In genomic region chr10:35635576-35635975, GRCh38 we compare ENCODE assay signal across 9 cellular contexts. TPM values are rescaled to one million over a fixed set of nuclear protein-coding genes. Genes with fewer than 3 reads are reported as not detected.
DNase-seq lines count a peak whose midpoint lies in the region; ATAC-seq, FAIRE-seq and TF ChIP-seq lines count a peak whose summit lies in the region.
"Had no signal": no experiment of that assay in that cellular context is flagged by ENCODE, and none has a peak within 500 bp of the region (broad histone marks: within the 10 kb centered on the region; RNA-seq: fewer than 3 reads in every experiment).

No MANE protein-coding gene starts in this region.

- H2AFZ ChIP-seq in Loucy (ENCODE audit: low read length) (no peak overlapping the region), SK-N-SH (ENCODE audit: low read depth) (no peak overlapping the region), HepG2 (ENCODE audit: low read length) (no peak overlapping the region)

- H3K9me3 Mint-ChIP-seq in chondrocyte (ENCODE audit: low read depth): no peaks in the 10 kb centered on the region
- H3K9me3 Mint-ChIP-seq: dendritic cell treated with granulocyte-macrophage colony-stimulating factor and Interleukin-4, amounts not matched to agents 40 ng/mL and 50 ng/mL, for 4 days had no signal

- no peaks in the 10 kb centered on the region for H3K27me3 Mint-ChIP-seq in chondrocyte (ENCODE audit: low read depth)

- no peak overlapping the region for H3K4me2 ChIP-seq in Loucy (ENCODE audit: low read depth, low read length, poor library complexity, severe bottlenecking)
- no peak overlapping the region for H3K4me2 ChIP-seq in SK-N-SH
- no peak overlapping the region for H3K4me2 ChIP-seq in HepG2 (ENCODE audit: low read depth, low read length)

- WGBS in SK-N-SH (ENCODE audit: low lambda C conversion rate): 16% methylated on average over 6 of the region's 6 CpGs
- WGBS in HepG2 (ENCODE audit: low lambda C conversion rate): 2% methylated on average over 6 of the region's 6 CpGs
- 10 to 12% methylated on average over 6 of the region's 6 CpGs for WGBS in testis, 2 donors

- FAIRE-seq in HepG2 (lab: Jason Lieb, UNC): peak; percentile 87

- ATAC-seq in GM21825 (IDR thresholded peaks at IDR 0.05; ENCODE audit: unreplicated experiment) (peak; percentile 55), HepG2 (peak; percentile 89)

- no TSS peak for BruUV-seq in HepG2 (replicated peaks; lab: Mats Ljungman, UMichigan)

- H3K79me2 ChIP-seq in Loucy (ENCODE audit: insufficient read depth, low read length) (no peaks in the 10 kb centered on the region), SK-N-SH (ENCODE audit: insufficient read depth) (peaks cover 18% of the 10 kb centered on the region), HepG2 (ENCODE audit: insufficient read depth, low read length) (no peaks in the 10 kb centered on the region)

- no peak overlapping the region for H3K9ac ChIP-seq in Loucy (ENCODE audit: low read depth, low read length, poor library complexity, severe bottlenecking)
- no peak overlapping the region for H3K9ac ChIP-seq in SK-N-SH
- H3K9ac ChIP-seq in HepG2 (ENCODE audit: insufficient read depth, low read depth, low read length): no peak overlapping the region

- H3K27ac Mint-ChIP-seq in chondrocyte (ENCODE audit: unreplicated experiment): no peak overlapping the region
- H3K27ac Mint-ChIP-seq: dendritic cell treated with granulocyte-macrophage colony-stimulating factor and Interleukin-4, amounts not matched to agents 40 ng/mL and 50 ng/mL, for 4 days had no signal

- no peaks in the 10 kb centered on the region for H3K9me2 ChIP-seq in Loucy (replicated peaks; ENCODE audit: low read depth, low read length)
- H3K9me2 ChIP-seq in SK-N-SH: no peaks in the 10 kb centered on the region

- H3K4me3 ChIP-seq in Loucy (ENCODE audit: low read length, poor library complexity, severe bottlenecking): no peak overlapping the region
- H3K4me3 ChIP-seq in SK-N-SH (ENCODE audit: low read depth in 2 of 2, low read length in 1 of 2): no peak overlapping the region; a peak in 1 of 4 replicates
- H3K4me3 ChIP-seq in HepG2 (replicated peaks in 1 of 3; ENCODE audit: insufficient read depth in 1 of 3, low read depth in 2 of 3, low read length in 3 of 3): no peak overlapping the region
- no peak overlapping the region for H3K4me3 ChIP-seq in testis

- H3F3A ChIP-seq in Loucy (ENCODE audit: low read depth): no peaks in the 10 kb centered on the region
- H3F3A ChIP-seq in SK-N-SH (replicated peaks; ENCODE audit: insufficient read depth): peaks cover 28% of the 10 kb centered on the region

- POLR2A ChIA-PET in SK-N-SH (lab: Yijun Ruan, JAX) (no interaction called here), HepG2 (lab: Yijun Ruan, JAX) (no interaction called here)

- in situ Hi-C loops in HepG2 (cut with HindIII; ENCODE audit: extremely low pct_ligation_motif_present, low pct_unique_long_range_greater_than_20kb): loop anchor here (5.0 kb wide), 2 partner anchors 1142 to 1247 kb away; no protein-coding TSS in a partner anchor

- no peaks in the 10 kb centered on the region for H3K27me3 ChIP-seq in Loucy (ENCODE audit: insufficient read depth, low read length, poor library complexity, severe bottlenecking)
- H3K27me3 ChIP-seq in SK-N-SH (ENCODE audit: insufficient read depth): no peaks in the 10 kb centered on the region
- H3K27me3 ChIP-seq in HepG2 (ENCODE audit: control insufficient read depth in 1 of 2, insufficient read depth in 2 of 2, low read length in 2 of 2): no peaks in the 10 kb centered on the region
- no peaks in the 10 kb centered on the region for H3K27me3 ChIP-seq in testis

- DNase-seq in NOMO-1 (lab: John Stamatoyannopoulos, UW; ENCODE audit: unreplicated experiment in 2 of 2) (peak; percentile 22 to 48), NOMO-1 treated with dmso at 0.1 percent for 144 hours (lab: John Stamatoyannopoulos, UW; ENCODE audit: unreplicated experiment) (no peak), SK-N-SH (peak; percentile 65), chondrocyte (ENCODE audit: low spot score) (no peak), HepG2 (ENCODE audit: low spot score) (peak; percentile 66), testis (peak; percentile 57)

- TF ChIP-seq RAD21 in SK-N-SH (IDR thresholded peaks at IDR 0.05; ENCODE audit: low read length) (peak; percentile 95), HepG2 (CRISPR knock-in tag; IDR thresholded peaks at IDR 0.05) (peak; percentile 87)

- H4K20me1 ChIP-seq in Loucy (ENCODE audit: insufficient read depth, low read length, poor library complexity, severe bottlenecking): no peaks in the 10 kb centered on the region
- peaks cover 24% of the 10 kb centered on the region for H4K20me1 ChIP-seq in SK-N-SH (ENCODE audit: insufficient read depth)
- H4K20me1 ChIP-seq in HepG2 (ENCODE audit: insufficient read depth, low read length): no peaks in the 10 kb centered on the region

- H3K4me1 ChIP-seq in Loucy (ENCODE audit: insufficient read depth, low read length, poor library complexity, severe bottlenecking): no peaks in the 10 kb centered on the region
- peaks cover 7 to 9% of the 10 kb centered on the region in 2 experiments; a peak in 2 of 4 replicates for H3K4me1 ChIP-seq in SK-N-SH (ENCODE audit: control insufficient read depth in 1 of 2, insufficient read depth in 2 of 2, low read depth in 1 of 2, low read length in 1 of 2)
- H3K4me1 ChIP-seq in HepG2 (ENCODE audit: insufficient read depth, low read length): no peaks in the 10 kb centered on the region
- H3K4me1 ChIP-seq in testis: no peaks in the 10 kb centered on the region

- TF ChIP-seq EP300 in SK-N-SH (IDR thresholded peaks at IDR 0.05; ENCODE audit: borderline replicate concordance in 1 of 2, low read depth in 1 of 2, low read length in 1 of 2) (no peak), HepG2 (IDR thresholded peaks at IDR 0.05; ENCODE audit: low read depth in 2 of 2, low read length in 2 of 2) (no peak), HepG2 (CRISPR knock-in tag; IDR thresholded peaks at IDR 0.05; ENCODE audit: borderline replicate concordance) (no peak)

- H3K36me3 Mint-ChIP-seq in chondrocyte (ENCODE audit: low read depth): peaks cover 14% of the 10 kb centered on the region

- H3K36me3 ChIP-seq in Loucy (ENCODE audit: insufficient read depth, low read length) (no peaks in the 10 kb centered on the region), SK-N-SH (replicated peaks in 1 of 2; ENCODE audit: control insufficient read depth in 1 of 2, insufficient read depth in 2 of 2, low read length in 1 of 2) (peaks cover 0 to 11% of the 10 kb centered on the region in 2 experiments), HepG2 (replicated peaks in 1 of 2; ENCODE audit: control insufficient read depth in 1 of 2, insufficient read depth in 2 of 2, low read length in 2 of 2) (no peaks in the 10 kb centered on the region), testis (ENCODE audit: low read depth, missing control alignments) (no peaks in the 10 kb centered on the region)

- peak; percentile 96 for TF ChIP-seq CTCF in Loucy (conservative IDR thresholded peaks at IDR 0.05; ENCODE audit: low read length)
- peak; percentile 91 for TF ChIP-seq CTCF in SK-N-SH (IDR thresholded peaks at IDR 0.05)
- peak; percentile 95 for TF ChIP-seq CTCF in chondrocyte (IDR thresholded peaks at IDR 0.05)
- peak; percentile 88 for TF ChIP-seq CTCF in HepG2 (CRISPR knock-in tag; IDR thresholded peaks at IDR 0.05)
- peak; percentile 75 to 89 (median 88) for TF ChIP-seq CTCF in testis (IDR thresholded peaks at IDR 0.05)

- intact Hi-C loops in HepG2 (cut with micrococcal nuclease; ENCODE audit: unreplicated experiment): loop anchor here (1.0 to 10.0 kb wide), 5 partner anchors 146 to 1252 kb away; no protein-coding TSS in a partner anchor
- intact Hi-C loops in testis (cut with DNase I; ENCODE audit: low total_unique reads): loop anchor here (10.0 kb wide), 1 partner anchor 1139 kb away; no protein-coding TSS in a partner anchor

- no peak overlapping the region for H3K27ac ChIP-seq in SK-N-SH (ENCODE audit: low read depth in 2 of 2, low read length in 1 of 2)
- no peak overlapping the region for H3K27ac ChIP-seq in HepG2 (ENCODE audit: extremely low read length, insufficient read depth, low read length)
- H3K27ac ChIP-seq in testis: no peak overlapping the region

- CTCF ChIA-PET in SK-N-SH (lab: Yijun Ruan, JAX): interaction anchor here (0.6 to 3.5 kb wide), 57 partner anchors 8 to 1860 kb away, joined by 3 to 55 read pairs (median 3); partner anchors contain the start of gene GJD4
- CTCF ChIA-PET in HepG2 (lab: Yijun Ruan, JAX; ENCODE audit: low intra/inter-chr PET ratio, low total read pairs): interaction anchor here (0.8 to 2.1 kb wide), 4 partner anchors 146 to 1860 kb away, joined by 3 to 18 read pairs (median 14); no protein-coding TSS in a partner anchor

- H3K4me3 Mint-ChIP-seq in chondrocyte (ENCODE audit: unreplicated experiment): no peak overlapping the region
- H3K4me3 Mint-ChIP-seq: dendritic cell treated with granulocyte-macrophage colony-stimulating factor and Interleukin-4, amounts not matched to agents 40 ng/mL and 50 ng/mL, for 4 days had no signal

- peaks cover 40% of the 10 kb centered on the region for H3K4me1 Mint-ChIP-seq in chondrocyte (ENCODE audit: low read depth)

- H3K9me3 ChIP-seq in Loucy (ENCODE audit: insufficient read depth, low read depth, low read length): no peaks in the 10 kb centered on the region
- no peaks in the 10 kb centered on the region for H3K9me3 ChIP-seq in SK-N-SH
- no peaks in the 10 kb centered on the region for H3K9me3 ChIP-seq in HepG2 (ENCODE audit: low read length)
- H3K9me3 ChIP-seq in testis: no peaks in the 10 kb centered on the region

- TF ChIP-seq POLR2A in HepG2 (IDR thresholded peaks at IDR 0.05; ENCODE audit: insufficient read depth in 1 of 2, low read depth in 2 of 2, low read length in 2 of 2) (no peak), testis (IDR thresholded peaks at IDR 0.05) (no peak)

RNA-seq across cellular contexts. Expression of gene FZD8, which starts 6.5 kb away (rescaled TPM):
- polyA plus RNA-seq in SK-N-SH (2012; rRNA removed) (1.4 TPM in 2 replicates), HepG2 (2011; rRNA removed) (0.03 and 0.05 TPM in 2 replicates), testis (ENCODE audit: insufficient read depth, low read depth, low replicate concordance) (4.9 TPM)
- polyA plus RNA-seq in SK-N-SH (2012; cell fraction: cytosol; rRNA removed): 0.81 and 1.3 TPM in 2 replicates
- polyA plus RNA-seq in SK-N-SH (2012; cell fraction: nucleus; rRNA removed): 1.4 and 1.7 TPM in 2 replicates
- total RNA-seq in chondrocyte (86.9 to 163 TPM (median 89.5 TPM) in 3 replicates), HepG2 (2016; rRNA removed; fragmentation: Illumina TruSeq; extraction: Trizol) (0.07 TPM in 1 of 2 replicates, not detected in the other), testis (10 to 100 TPM; 13.0 to 16.4 TPM)
- not detected in 2 replicates for total RNA-seq in HepG2 (2016; cell fraction: cytosol; rRNA removed; fragmentation: Illumina TruSeq; extraction: Trizol; ENCODE audit: low read depth)
- 0.09 TPM in 1 of 2 replicates, not detected in the other for total RNA-seq in HepG2 (2016; cell fraction: insoluble cytoplasmic fraction; rRNA removed; fragmentation: Illumina TruSeq; extraction: Trizol)
- total RNA-seq in HepG2 (2016; cell fraction: membrane; rRNA removed; fragmentation: Illumina TruSeq; extraction: Trizol): 0.03 TPM in 2 replicates
- total RNA-seq in HepG2 (2016; cell fraction: nucleus; rRNA removed; fragmentation: Illumina TruSeq; extraction: Trizol): 0.09 and 0.16 TPM in 2 replicates
- 0.01 TPM in 2 replicates for polyA plus RNA-seq in HepG2 (2011; cell fraction: cytosol; rRNA removed)
- 0.05 and 0.09 TPM in 2 replicates for polyA plus RNA-seq in HepG2 (2011; cell fraction: nucleus; rRNA removed)
- not detected in 2 replicates for polyA plus RNA-seq in HepG2 (2012)
- polyA plus RNA-seq in HepG2 (2016; cell fraction: cytosol; fragmentation: Illumina TruSeq; extraction: Trizol; ENCODE audit: low read depth): not detected in 2 replicates
- not detected in 2 replicates for polyA plus RNA-seq in HepG2 (2016; cell fraction: insoluble cytoplasmic fraction; fragmentation: Illumina TruSeq; extraction: Trizol; ENCODE audit: low read depth)
- polyA plus RNA-seq in HepG2 (2016; cell fraction: membrane; fragmentation: Illumina TruSeq; extraction: Trizol; ENCODE audit: low read depth): not detected in 2 replicates
- polyA plus RNA-seq in HepG2 (2016; cell fraction: nucleus; fragmentation: Illumina TruSeq; extraction: Trizol; ENCODE audit: insufficient read depth, low read depth): 0.21 TPM in 1 of 2 replicates, not detected in the other
- 3.8 TPM in 1 of 2 replicates, not detected in the other for polyA minus RNA-seq in HepG2 (2011; rRNA and poly(A)+ RNA removed; ENCODE audit: low replicate concordance)
- polyA minus RNA-seq in HepG2 (2011; cell fraction: cytosol; rRNA and poly(A)+ RNA removed): 0.10 TPM in 1 of 2 replicates, not detected in the other
- not detected in 2 replicates for polyA minus RNA-seq in HepG2 (2011; cell fraction: nucleus; rRNA and poly(A)+ RNA removed)

RNA-seq across cellular contexts. Expression of gene GJD4, which starts 30.4 kb away (rescaled TPM):
- polyA plus RNA-seq in SK-N-SH (2012; rRNA removed): not detected in 2 replicates
- polyA plus RNA-seq in SK-N-SH (2012; cell fraction: cytosol; rRNA removed): not detected in 2 replicates
- 0.04 TPM in 1 of 2 replicates, not detected in the other for polyA plus RNA-seq in SK-N-SH (2012; cell fraction: nucleus; rRNA removed)
- not detected in 3 replicates for total RNA-seq in chondrocyte
- not detected in 2 replicates for total RNA-seq in HepG2 (2016; rRNA removed; fragmentation: Illumina TruSeq; extraction: Trizol)
- total RNA-seq in HepG2 (2016; cell fraction: cytosol; rRNA removed; fragmentation: Illumina TruSeq; extraction: Trizol; ENCODE audit: low read depth): not detected in 2 replicates
- total RNA-seq in HepG2 (2016; cell fraction: insoluble cytoplasmic fraction; rRNA removed; fragmentation: Illumina TruSeq; extraction: Trizol): not detected in 2 replicates
- total RNA-seq in HepG2 (2016; cell fraction: membrane; rRNA removed; fragmentation: Illumina TruSeq; extraction: Trizol): not detected in 2 replicates
- not detected in 2 replicates for total RNA-seq in HepG2 (2016; cell fraction: nucleus; rRNA removed; fragmentation: Illumina TruSeq; extraction: Trizol)
- not detected in 2 replicates for polyA plus RNA-seq in HepG2 (2011; rRNA removed)
- not detected in 2 replicates for polyA plus RNA-seq in HepG2 (2011; cell fraction: cytosol; rRNA removed)
- not detected in 2 replicates for polyA plus RNA-seq in HepG2 (2011; cell fraction: nucleus; rRNA removed)
- not detected in 2 replicates for polyA plus RNA-seq in HepG2 (2012)
- not detected in 2 replicates for polyA plus RNA-seq in HepG2 (2016; cell fraction: cytosol; fragmentation: Illumina TruSeq; extraction: Trizol; ENCODE audit: low read depth)
- not detected in 2 replicates for polyA plus RNA-seq in HepG2 (2016; cell fraction: insoluble cytoplasmic fraction; fragmentation: Illumina TruSeq; extraction: Trizol; ENCODE audit: low read depth)
- polyA plus RNA-seq in HepG2 (2016; cell fraction: membrane; fragmentation: Illumina TruSeq; extraction: Trizol; ENCODE audit: low read depth): not detected in 2 replicates
- polyA plus RNA-seq in HepG2 (2016; cell fraction: nucleus; fragmentation: Illumina TruSeq; extraction: Trizol; ENCODE audit: insufficient read depth, low read depth): not detected in 2 replicates
- not detected in 2 replicates for polyA minus RNA-seq in HepG2 (2011; rRNA and poly(A)+ RNA removed; ENCODE audit: low replicate concordance)
- polyA minus RNA-seq in HepG2 (2011; cell fraction: cytosol; rRNA and poly(A)+ RNA removed): not detected in 2 replicates
- polyA minus RNA-seq in HepG2 (2011; cell fraction: nucleus; rRNA and poly(A)+ RNA removed): not detected in 2 replicates
- under 1 TPM in 1 of 2 donors, not detected in 1; 0.31 TPM for total RNA-seq in testis
- polyA plus RNA-seq in testis (ENCODE audit: insufficient read depth, low read depth, low replicate concordance): not detected

Comparison
In these comparisons a context has a peak if more than half of its experiments do, and no peak if none do; other contexts are left out.
1. DNase-seq: peak in NOMO-1 (2 of 2), SK-N-SH (single experiment), HepG2 (single experiment) and testis (single experiment); none in NOMO-1 treated with dmso at 0.1 percent for 144 hours (single experiment) and chondrocyte (single experiment).
2. RNA of gene FZD8, which starts 6.5 kb away (total RNA-seq): 86.9 to 163 TPM in chondrocyte and 13.0 to 16.4 TPM in testis; 0.03 to 0.16 TPM in HepG2; every median in the first group is over 10 times any median in the second.
3. Peak in every context shown above with its lines, with median percentiles within 50 percentile points of each other: CTCF ChIP-seq.